ENCODE assay signal across 8 cellular contexts in the genomic region with DNA sequence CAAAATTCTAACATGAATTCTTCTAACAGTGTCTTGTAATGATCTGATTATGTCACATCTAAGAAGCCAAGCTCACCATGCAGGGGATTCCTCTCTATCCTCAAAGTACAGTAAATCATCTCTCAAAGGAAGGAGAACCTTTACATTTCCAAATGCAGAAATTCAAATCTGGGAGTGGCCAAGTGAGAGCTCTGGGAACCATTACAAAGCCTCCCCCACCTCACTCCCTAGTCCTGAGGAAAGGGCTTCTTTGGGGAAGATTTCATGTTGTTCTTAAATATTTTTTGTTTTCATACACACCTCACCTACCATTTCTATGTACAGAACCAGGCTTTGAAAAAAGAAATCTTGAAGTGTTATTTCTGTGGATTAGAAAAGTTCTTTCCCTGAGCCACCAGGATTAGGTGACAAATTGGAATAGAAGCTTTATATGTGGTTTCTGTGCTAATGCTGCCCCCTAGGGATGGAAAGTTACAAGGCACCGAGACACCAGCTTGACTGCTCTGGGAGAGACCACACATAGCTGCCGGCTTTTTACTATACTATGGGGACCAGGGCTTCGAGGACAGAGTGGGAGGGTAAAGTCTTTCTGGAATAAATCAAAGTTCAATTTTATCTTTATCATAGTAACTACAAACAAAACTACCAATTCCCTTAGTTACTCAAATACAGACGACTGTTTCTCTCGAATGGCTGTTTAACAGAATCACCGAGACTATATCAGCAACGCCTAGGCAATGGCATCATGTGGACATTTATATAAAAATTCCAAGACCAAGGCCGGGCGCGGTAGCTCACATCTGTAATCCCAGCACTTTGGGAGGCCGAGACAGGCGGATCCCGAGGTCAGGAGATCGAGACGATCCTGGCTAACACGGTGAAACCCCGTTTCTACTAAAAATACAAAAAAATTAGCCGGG.
DNase-seq lines count a peak whose midpoint lies in the region; ATAC-seq, FAIRE-seq and TF ChIP-seq lines count a peak whose summit lies in the region.

No MANE protein-coding gene starts in this region.

- H3K4me1 ChIP-seq in Caco-2 = no peaks in the 10 kb centered on the region

- FAIRE-seq in endometrium (lab: Jason Lieb, UNC) = peak; percentile 35

- H3K36me3 ChIP-seq in Caco-2 (ENCODE audit: control insufficient read depth, insufficient read depth, low read length) = no peaks in the 10 kb centered on the region

- no peaks in the 10 kb centered on the region for H3K27me3 ChIP-seq in Caco-2 (replicated peaks; ENCODE audit: control insufficient read depth, insufficient read depth, low read length)

- H3K36me3 Mint-ChIP-seq in Caco-2 (ENCODE audit: insufficient read depth, unreplicated experiment) = peaks cover 24% of the 10 kb centered on the region
- peaks cover 32% of the 10 kb centered on the region for H3K36me3 Mint-ChIP-seq in activated CD8-positive, alpha-beta T cell treated with anti-CD3 and anti-CD28 coated beads for 36 hours (ENCODE audit: low read depth)

- no peaks in the 10 kb centered on the region for H3K9me3 ChIP-seq in Caco-2

- H3K4me3 Mint-ChIP-seq in Caco-2 (ENCODE audit: unreplicated experiment) = no peak overlapping the region
- H3K4me3 Mint-ChIP-seq in activated CD8-positive, alpha-beta T cell treated with anti-CD3 and anti-CD28 coated beads for 36 hours = no peak overlapping the region

- no peaks in the 10 kb centered on the region for H3K9me3 Mint-ChIP-seq in Caco-2 (ENCODE audit: unreplicated experiment)
- no peaks in the 10 kb centered on the region for H3K9me3 Mint-ChIP-seq in activated CD8-positive, alpha-beta T cell treated with anti-CD3 and anti-CD28 coated beads for 36 hours

- intact Hi-C loops in Caco-2 (cut with micrococcal nuclease; ENCODE audit: unreplicated experiment) = loop anchor here (1.0 kb wide), 2 partner anchors 39 to 171 kb away; no protein-coding TSS in a partner anchor
- intact Hi-C loops in activated CD8-positive, alpha-beta T cell treated with anti-CD3 and anti-CD28 coated beads for 36 hours (cut with micrococcal nuclease) = loop anchor here (5.0 to 10.0 kb wide), 2 partner anchors 37 to 171 kb away; no protein-coding TSS in a partner anchor

- POLR2A ChIA-PET in Caco-2 (lab: Charles Lee) = interaction anchor here (0.6 kb wide), 1 partner anchor 100 kb away, joined by 3 read pairs; no protein-coding TSS in a partner anchor
- POLR2A ChIA-PET in activated CD8-positive, alpha-beta T cell treated with anti-CD3 and anti-CD28 coated beads for 36 hours (lab: Charles Lee) = interaction anchor here (0.8 to 1.2 kb wide), 5 partner anchors 33 to 140 kb away, joined by 3 to 5 read pairs (median 3); no protein-coding TSS in a partner anchor

- no peak overlapping the region for H3K27ac Mint-ChIP-seq in Caco-2 (ENCODE audit: unreplicated experiment)
- H3K27ac Mint-ChIP-seq in activated CD8-positive, alpha-beta T cell treated with anti-CD3 and anti-CD28 coated beads for 36 hours = peak overlapping the region; percentile 20

- H3K4me1 Mint-ChIP-seq in Caco-2 (ENCODE audit: low read depth, unreplicated experiment) = no peaks in the 10 kb centered on the region
- peaks cover 31% of the 10 kb centered on the region for H3K4me1 Mint-ChIP-seq in activated CD8-positive, alpha-beta T cell treated with anti-CD3 and anti-CD28 coated beads for 36 hours (ENCODE audit: low read depth)

- CTCF ChIA-PET in Caco-2 (lab: Charles Lee) = interaction anchor here (0.6 to 1.5 kb wide), 24 partner anchors 11 to 267 kb away, joined by 3 to 20 read pairs (median 4); a partner anchor contains a TSS
- CTCF ChIA-PET in activated CD8-positive, alpha-beta T cell treated with anti-CD3 and anti-CD28 coated beads for 36 hours (lab: Charles Lee) = interaction anchor here (0.7 to 5.6 kb wide), 43 partner anchors 9 to 567 kb away, joined by 3 to 60 read pairs (median 5); a partner anchor contains a TSS

- no TSS peak for BruUV-seq in Caco-2 (replicated peaks; lab: Mats Ljungman, UMichigan)

- peak; percentile 84 to 85 for TF ChIP-seq CTCF in Caco-2 (IDR thresholded peaks at IDR 0.05; ENCODE audit: insufficient read depth in 1 of 2, low read depth in 1 of 2, low read length in 1 of 2, severe bottlenecking in 1 of 2, unreplicated experiment in 1 of 2)
- TF ChIP-seq CTCF in activated CD8-positive, alpha-beta T cell treated with anti-CD3 and anti-CD28 coated beads for 36 hours (IDR thresholded peaks at IDR 0.05) = peak; percentile 81

- no peaks in the 10 kb centered on the region for H3K27me3 Mint-ChIP-seq in Caco-2 (ENCODE audit: insufficient read depth, unreplicated experiment)
- no peaks in the 10 kb centered on the region for H3K27me3 Mint-ChIP-seq in activated CD8-positive, alpha-beta T cell treated with anti-CD3 and anti-CD28 coated beads for 36 hours

- peak; percentile 80 for ATAC-seq in activated CD8-positive, alpha-beta T cell treated with anti-CD3 and anti-CD28 coated beads for 36 hours
- ATAC-seq in GM19395 (IDR thresholded peaks at IDR 0.05; ENCODE audit: unreplicated experiment) = no peak

- DNase-seq in Caco-2 = peak; percentile 77 to 85
- DNase-seq in HPDE6-E6E7 (ENCODE audit: extremely low spot score) = peak; percentile 60
- peak; percentile 88 for DNase-seq in NCI-H82 (lab: John Stamatoyannopoulos, UW)
- peak; percentile 77 for DNase-seq in activated CD8-positive, alpha-beta T cell treated with anti-CD3 and anti-CD28 coated beads for 36 hours
- DNase-seq in midbrain (lab: John Stamatoyannopoulos, UW) = peak; percentile 88
- peak; percentile 71 for DNase-seq in stimulated activated CD8-positive, alpha-beta memory T cell treated with anti-CD3 and anti-CD28 coated beads, Interleukin-4, amount 100 ng/mL, for 48 hours

- no peak overlapping the region for H3K4me3 ChIP-seq in Caco-2 (ENCODE audit: low read depth, low read length)
